Comparison of ENCODE assay signal across 9 cellular contexts in genomic region chr1:17826165-17826488, GRCh38.
A peak's percentile ranks its signal among the peaks of the same experiment; 100 is the strongest.
DNase-seq lines count a peak whose midpoint lies in the region; ATAC-seq and TF ChIP-seq lines count a peak whose summit lies in the region.
"Had no signal": no experiment of that assay in that cellular context is flagged by ENCODE, and none has a peak within 500 bp of the region (broad histone marks: within the 10 kb centered on the region; RNA-seq: fewer than 3 reads in every experiment).

No MANE protein-coding gene starts in this region.

- no peak overlapping the region for H3K4me3 ChIP-seq in endodermal cell (ENCODE audit: low read length)
- H3K4me3 ChIP-seq in neural cell (ENCODE audit: low read length): no peak overlapping the region
- H3K4me3 ChIP-seq: BLaER1 treated with 17β-estradiol and CSF1 and Interleukin-3, amounts not matched to agents 10 nM and 100 nM had no signal

- no peaks in the 10 kb centered on the region for H3K36me3 Mint-ChIP-seq in endodermal cell (ENCODE audit: low read depth)
- no peaks in the 10 kb centered on the region for H3K36me3 Mint-ChIP-seq in stimulated activated naive B cell treated with anti-CD40 and anti-IgM and Interleukin-4, amounts not matched to agents 10 μg/mL and 1 μg/mL and 100 μg/mL, for 72 hours

- no peak overlapping the region for H3K27ac Mint-ChIP-seq in endodermal cell
- no peak overlapping the region for H3K27ac Mint-ChIP-seq in stimulated activated naive B cell treated with anti-CD40 and anti-IgM and Interleukin-4, amounts not matched to agents 10 μg/mL and 1 μg/mL and 100 μg/mL, for 72 hours

- H3K36me3 ChIP-seq in endodermal cell (ENCODE audit: control insufficient read depth, insufficient read depth, low read length) (no peaks in the 10 kb centered on the region), neural cell (ENCODE audit: insufficient read depth, low read length) (no peaks in the 10 kb centered on the region)
- H3K36me3 ChIP-seq: BLaER1 treated with 17β-estradiol and CSF1 and Interleukin-3, amounts not matched to agents 10 nM and 100 nM had no signal

- H3K27me3 Mint-ChIP-seq in endodermal cell (ENCODE audit: insufficient read depth): peaks cover 16% of the 10 kb centered on the region
- peaks cover 36 to 39% of the 10 kb centered on the region in 2 donors for H3K27me3 Mint-ChIP-seq in stimulated activated naive B cell treated with anti-CD40 and anti-IgM and Interleukin-4, amounts not matched to agents 10 μg/mL and 1 μg/mL and 100 μg/mL, for 72 hours

- H3K4me2 ChIP-seq in neural cell (ENCODE audit: low read length): no peak overlapping the region
- H3K4me2 ChIP-seq: BLaER1 treated with 17β-estradiol and CSF1 and Interleukin-3, amounts not matched to agents 10 nM and 100 nM had no signal

- H4K20me1 ChIP-seq in neural cell (ENCODE audit: insufficient read depth): no peaks in the 10 kb centered on the region

- H3K9me3 Mint-ChIP-seq in endodermal cell: no peaks in the 10 kb centered on the region
- H3K9me3 Mint-ChIP-seq in stimulated activated naive B cell treated with anti-CD40 and anti-IgM and Interleukin-4, amounts not matched to agents 10 μg/mL and 1 μg/mL and 100 μg/mL, for 72 hours: peaks cover 0 to 4% of the 10 kb centered on the region in 2 donors

- ATAC-seq in stimulated activated naive B cell treated with anti-CD40 and anti-IgM and Interleukin-4, amounts not matched to agents 10 μg/mL and 1 μg/mL and 100 μg/mL, for 72 hours (replicated peaks): no peak
- ATAC-seq in GM19328 (IDR thresholded peaks at IDR 0.05; ENCODE audit: unreplicated experiment) (no peak), HG02798 (IDR thresholded peaks at IDR 0.05; ENCODE audit: poor library complexity, unreplicated experiment) (no peak)

- TF ChIP-seq CTCF in endodermal cell (conservative IDR thresholded peaks at IDR 0.05): peak; percentile 80
- TF ChIP-seq CTCF in neural cell (IDR thresholded peaks at IDR 0.05; ENCODE audit: poor library complexity, severe bottlenecking): peak; percentile 17

- peak; percentile 15 for DNase-seq in NCI-H1436 (lab: John Stamatoyannopoulos, UW)
- DNase-seq in NCI-H1436 treated with DMSO at 0.1 percent for 48 hours (lab: John Stamatoyannopoulos, UW): no peak
- peak; percentile 2 for DNase-seq in NCI-H526 treated with DMSO at 0.1 percent for 48 hours (lab: John Stamatoyannopoulos, UW)
- DNase-seq in endodermal cell: peak; percentile 88
- DNase-seq in stimulated activated naive B cell treated with anti-CD40 and anti-IgM and Interleukin-4, amounts not matched to agents 10 μg/mL and 1 μg/mL and 100 μg/mL, for 72 hours: no peak

- no peaks in the 10 kb centered on the region for H3K4me1 ChIP-seq in endodermal cell (ENCODE audit: control insufficient read depth, insufficient read depth, low read length)
- H3K4me1 ChIP-seq: BLaER1 treated with 17β-estradiol and CSF1 and Interleukin-3, amounts not matched to agents 10 nM and 100 nM had no signal

- no peaks in the 10 kb centered on the region for H3K4me1 Mint-ChIP-seq in endodermal cell
- H3K4me1 Mint-ChIP-seq in stimulated activated naive B cell treated with anti-CD40 and anti-IgM and Interleukin-4, amounts not matched to agents 10 μg/mL and 1 μg/mL and 100 μg/mL, for 72 hours: no peaks in the 10 kb centered on the region

- TF ChIP-seq RAD21 in neural cell (conservative IDR thresholded peaks at IDR 0.05): no peak

- no peaks in the 10 kb centered on the region for H3K9me2 ChIP-seq in neural cell (ENCODE audit: insufficient read depth, low read length)

- H3K27ac ChIP-seq in endodermal cell (ENCODE audit: low read depth, low read length) (no peak overlapping the region), neural cell (ENCODE audit: low read length) (no peak overlapping the region)
- H3K27ac ChIP-seq: BLaER1 treated with 17β-estradiol and CSF1 and Interleukin-3, amounts not matched to agents 10 nM and 100 nM had no signal

- H3K27me3 ChIP-seq in endodermal cell (ENCODE audit: control insufficient read depth, insufficient read depth, low read length, poor library complexity, severe bottlenecking): peaks cover 41% of the 10 kb centered on the region
- no peaks in the 10 kb centered on the region for H3K27me3 ChIP-seq in neural cell (ENCODE audit: insufficient read depth, low read depth, low read length)
- H3K27me3 ChIP-seq: BLaER1 treated with 17β-estradiol and CSF1 and Interleukin-3, amounts not matched to agents 10 nM and 100 nM had no signal

- no peak overlapping the region for H2AFZ ChIP-seq in neural cell (ENCODE audit: low read depth, low read length)

- H3F3A ChIP-seq in neural cell (ENCODE audit: insufficient read depth, low read length, poor library complexity, severe bottlenecking): no peaks in the 10 kb centered on the region

- no peak overlapping the region for H3K9ac ChIP-seq in endodermal cell (ENCODE audit: extremely low read depth, low read length, poor library complexity, severe bottlenecking)
- no peak overlapping the region for H3K9ac ChIP-seq in neural cell (ENCODE audit: low read length)
- H3K9ac ChIP-seq: BLaER1 treated with 17β-estradiol and CSF1 and Interleukin-3, amounts not matched to agents 10 nM and 100 nM had no signal

- no peak overlapping the region for H3K4me3 Mint-ChIP-seq in endodermal cell
- H3K4me3 Mint-ChIP-seq in stimulated activated naive B cell treated with anti-CD40 and anti-IgM and Interleukin-4, amounts not matched to agents 10 μg/mL and 1 μg/mL and 100 μg/mL, for 72 hours: no peak overlapping the region

- H3K79me2 ChIP-seq in neural cell (replicated peaks; ENCODE audit: insufficient read depth, low read length): no peaks in the 10 kb centered on the region

- H3K9me3 ChIP-seq in endodermal cell (ENCODE audit: control insufficient read depth, low read length) (no peaks in the 10 kb centered on the region), neural cell (ENCODE audit: low read length) (no peaks in the 10 kb centered on the region)
- H3K9me3 ChIP-seq: BLaER1 treated with 17β-estradiol and CSF1 and Interleukin-3, amounts not matched to agents 10 nM and 100 nM had no signal

- WGBS in endodermal cell (ENCODE audit: insufficient coverage in 1 of 2, insufficient read length in 1 of 2), 2 experiments: 63 to 65% methylated on average over 11 to 16 of the region's 16 CpGs

- no peak for TF ChIP-seq EP300 in neural cell (conservative IDR thresholded peaks at IDR 0.05; ENCODE audit: poor library complexity, severe bottlenecking)

TF ChIP-seq in neural cell, 6 proteins besides CTCF, POLR2A, EP300 and RAD21:
- TF ChIP-seq TAF1 (IDR thresholded peaks at IDR 0.05; ENCODE audit: low read depth) (no peak), REST (IDR thresholded peaks at IDR 0.05; ENCODE audit: borderline replicate concordance) (no peak), SMC3 (conservative IDR thresholded peaks at IDR 0.05; ENCODE audit: poor library complexity) (no peak), POLR2AphosphoS5 (IDR thresholded peaks at IDR 0.05) (no peak), EZH2 (IDR thresholded peaks at IDR 0.05; ENCODE audit: borderline replicate concordance, insufficient read depth, low read length, poor library complexity, severe bottlenecking) (no peak), MXI1 (conservative IDR thresholded peaks at IDR 0.05; ENCODE audit: poor library complexity, severe bottlenecking) (no peak)

Comparison
In these comparisons a context has a peak if more than half of its experiments do, and no peak if none do; other contexts are left out.
1. DNase-seq: peak in NCI-H1436 (single experiment), NCI-H526 treated with DMSO at 0.1 percent for 48 hours (single experiment) and endodermal cell (single experiment); none in NCI-H1436 treated with DMSO at 0.1 percent for 48 hours (single experiment) and stimulated activated naive B cell treated with anti-CD40 and anti-IgM and Interleukin-4, amounts not matched to agents 10 μg/mL and 1 μg/mL and 100 μg/mL, for 72 hours (single experiment).